Comparison of ENCODE assay signal across 8 cellular contexts in the genomic region with DNA sequence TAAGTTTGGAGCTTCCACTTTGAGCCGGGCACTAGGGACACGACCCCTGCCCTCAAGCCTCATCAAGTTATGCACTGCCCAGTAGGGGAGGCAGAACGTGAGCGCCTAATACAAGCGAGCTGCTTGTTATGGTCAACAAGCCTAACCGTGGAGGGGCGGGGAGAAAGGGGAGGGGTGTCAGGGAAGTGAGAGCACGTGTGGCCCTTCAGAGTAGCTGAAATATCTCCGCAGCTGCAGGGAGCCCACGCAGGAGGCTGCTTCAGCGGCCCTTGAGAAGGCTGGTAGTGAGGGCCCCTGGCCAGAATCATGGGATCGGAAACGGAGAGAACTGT. TPM values are rescaled to one million over a fixed set of nuclear protein-coding genes. Genes with fewer than 3 reads are reported as not detected.
DNase-seq lines count a peak whose midpoint lies in the region; ATAC-seq, FAIRE-seq and TF ChIP-seq lines count a peak whose summit lies in the region.

No MANE protein-coding gene starts in this region.

- peaks cover 1% of the 10 kb centered on the region for H3K27me3 ChIP-seq in bronchial epithelial cell (ENCODE audit: control insufficient read depth, insufficient read depth, low read length)
- peaks cover 13% of the 10 kb centered on the region for H3K27me3 ChIP-seq in keratinocyte (ENCODE audit: control insufficient read depth, extremely low read depth, insufficient read depth, low read length)

- ATAC-seq in GM21529 (IDR thresholded peaks at IDR 0.05; ENCODE audit: unreplicated experiment): peak; percentile 39

- dilution Hi-C loops in keratinocyte (cut with MboI; ENCODE audit: extremely low pct_ligation_motif_present, low sequenced_read_pairs): no loop called here

- DNase-seq in ELR (ENCODE audit: low read depth) (peak; percentile 23), T-helper 9 cell (peak; percentile 1), bronchial epithelial cell (ENCODE audit: low read depth) (peak; percentile 10), keratinocyte (ENCODE audit: low read depth, low spot score) (no peak), HPDE6-E6E7 (ENCODE audit: extremely low spot score) (no peak)
- peak; percentile 26 for DNase-seq in Jurkat, Clone E6-1 (ENCODE audit: low read depth, low spot score)
- peak; percentile 69 for DNase-seq in stimulated activated CD4-positive, alpha-beta T cell treated with anti-CD3 and anti-CD28 coated beads, Interleukin-15, amount 100 ng/mL, for 24 hours

- H3K9ac ChIP-seq in keratinocyte (ENCODE audit: control insufficient read depth, extremely low read depth, insufficient read depth, low read length): no peak overlapping the region

- peak overlapping the region; percentile 75 for H3K4me3 ChIP-seq in Jurkat, Clone E6-1 (ENCODE audit: low read length)
- peak overlapping the region; percentile 52 for H3K4me3 ChIP-seq in bronchial epithelial cell (ENCODE audit: low read depth, low read length)
- peak overlapping the region; percentile 43 to 51 (median 51) for H3K4me3 ChIP-seq in keratinocyte (ENCODE audit: control insufficient read depth in 2 of 3, extremely low read depth in 1 of 3, insufficient read depth in 2 of 3, low read depth in 1 of 3, low read length in 3 of 3)

- H3K79me2 ChIP-seq in keratinocyte (ENCODE audit: control insufficient read depth, insufficient read depth, low read length): no peaks in the 10 kb centered on the region

- TF ChIP-seq CTCF in bronchial epithelial cell (IDR thresholded peaks at IDR 0.05; ENCODE audit: insufficient read depth, low read length, severe bottlenecking) (no peak), keratinocyte (optimal IDR thresholded peaks at IDR 0.05 in 1 of 3, IDR thresholded peaks at IDR 0.05 in 1 of 3, conservative IDR thresholded peaks at IDR 0.05 in 1 of 3; ENCODE audit: extremely low read depth in 1 of 3, insufficient read depth in 2 of 3, low read length in 3 of 3) (no peak)

- FAIRE-seq in bronchial epithelial cell (lab: Jason Lieb, UNC) (no peak), keratinocyte (lab: Jason Lieb, UNC) (no peak)

- peak overlapping the region; percentile 79 for H3K4me2 ChIP-seq in keratinocyte (ENCODE audit: control insufficient read depth, extremely low read depth, insufficient read depth, low read depth, low read length)

- H4K20me1 ChIP-seq in keratinocyte (ENCODE audit: control insufficient read depth, extremely low read depth, insufficient read depth, low read length): no peaks in the 10 kb centered on the region

- no peaks in the 10 kb centered on the region for H3K9me1 ChIP-seq in keratinocyte (ENCODE audit: control insufficient read depth, extremely low read depth, insufficient read depth, low read length)

- peak overlapping the region; percentile 68 for H2AFZ ChIP-seq in keratinocyte (ENCODE audit: control insufficient read depth, low read length)

- H3K36me3 ChIP-seq in bronchial epithelial cell (ENCODE audit: control insufficient read depth, insufficient read depth, low read length): no peaks in the 10 kb centered on the region
- no peaks in the 10 kb centered on the region for H3K36me3 ChIP-seq in keratinocyte (ENCODE audit: control insufficient read depth in 2 of 2, extremely low read depth in 1 of 2, insufficient read depth in 2 of 2, low read length in 2 of 2)

- no peaks in the 10 kb centered on the region for H3K4me1 ChIP-seq in keratinocyte (ENCODE audit: control insufficient read depth, extremely low read depth, insufficient read depth, low read length)

- no peak overlapping the region for H3K27ac ChIP-seq in keratinocyte (ENCODE audit: control insufficient read depth, insufficient read depth, low read length)

- no peaks in the 10 kb centered on the region for H3K9me3 ChIP-seq in keratinocyte (ENCODE audit: control insufficient read depth, low read depth, low read length)

RNA-seq across cellular contexts. Expression of a gene that starts 0.7 kb away (rescaled TPM):
- 32.5 TPM for polyA plus RNA-seq in Jurkat, Clone E6-1 (2012; ENCODE audit: insufficient read depth, insufficient read length)
- 0.53 and 1.9 TPM in 2 replicates for total RNA-seq in bronchial epithelial cell
- polyA plus RNA-seq in keratinocyte: 0.20 to 0.45 TPM (median 0.36 TPM) in 3 replicates
- 1.1 TPM for polyA plus RNA-seq in keratinocyte (2011; ENCODE audit: low read depth)
- polyA plus RNA-seq in keratinocyte (2011; cell fraction: cytosol; rRNA removed): 0.39 and 0.41 TPM in 2 replicates
- polyA plus RNA-seq in keratinocyte (2011; cell fraction: nucleus; rRNA removed): 0.60 and 1.8 TPM in 2 replicates
- 0.21 and 1.4 TPM in 2 replicates for polyA plus RNA-seq in keratinocyte (2012; ENCODE audit: low replicate concordance)
- 0.49 to 0.77 TPM in 2 of 3 replicates, not detected in the other for polyA minus RNA-seq in keratinocyte
- 0.58 TPM for polyA minus RNA-seq in keratinocyte (2011; cell fraction: cytosol; rRNA and poly(A)+ RNA removed)
- polyA minus RNA-seq in keratinocyte (2011; cell fraction: nucleus; rRNA and poly(A)+ RNA removed): 0.74 and 1.5 TPM in 2 replicates

RNA-seq across cellular contexts. Expression of a gene that starts 6.1 kb away (rescaled TPM):
- 3.6 TPM for polyA plus RNA-seq in Jurkat, Clone E6-1 (2012; ENCODE audit: insufficient read depth, insufficient read length)
- 0.26 and 0.64 TPM in 2 replicates for total RNA-seq in bronchial epithelial cell
- polyA plus RNA-seq in keratinocyte: 0.01 to 0.09 TPM (median 0.07 TPM) in 3 replicates
- polyA plus RNA-seq in keratinocyte (2011; ENCODE audit: low read depth): 1.2 TPM
- polyA plus RNA-seq in keratinocyte (2011; cell fraction: cytosol; rRNA removed): 0.03 TPM in 1 of 2 replicates, not detected in the other
- 0.11 and 0.32 TPM in 2 replicates for polyA plus RNA-seq in keratinocyte (2011; cell fraction: nucleus; rRNA removed)
- 1.9 TPM in 1 of 2 replicates, not detected in the other for polyA plus RNA-seq in keratinocyte (2012; ENCODE audit: low replicate concordance)
- 0.67 TPM in 1 of 3 replicates, not detected in the others for polyA minus RNA-seq in keratinocyte
- not detected for polyA minus RNA-seq in keratinocyte (2011; cell fraction: cytosol; rRNA and poly(A)+ RNA removed)
- 0.11 and 0.23 TPM in 2 replicates for polyA minus RNA-seq in keratinocyte (2011; cell fraction: nucleus; rRNA and poly(A)+ RNA removed)

Comparison
In these comparisons a context has a peak if more than half of its experiments do, and no peak if none do; other contexts are left out.
1. DNase-seq: peak in ELR (single experiment), Jurkat, Clone E6-1 (single experiment), T-helper 9 cell (single experiment), bronchial epithelial cell (single experiment) and stimulated activated CD4-positive, alpha-beta T cell treated with anti-CD3 and anti-CD28 coated beads, Interleukin-15, amount 100 ng/mL, for 24 hours (single experiment); none in keratinocyte (single experiment) and HPDE6-E6E7 (single experiment).
2. Peak in every context shown above with its lines, with median percentiles within 50 percentile points of each other: H3K4me3 ChIP-seq.